ENCODE assay signal across 8 cellular contexts in genomic region chr2:205885492-205886099, GRCh38.
DNase-seq lines count a peak whose midpoint lies in the region; ATAC-seq, FAIRE-seq and TF ChIP-seq lines count a peak whose summit lies in the region.

No MANE protein-coding gene starts in this region.

- H3K27ac ChIP-seq in body of pancreas (no peak overlapping the region), iPS DF 6.9 (ENCODE audit: low read length) (no peak overlapping the region), small intestine (ENCODE audit: low read depth in 1 of 2, low read length in 1 of 2) (no peak overlapping the region)

- DNase-seq in ACHN (peak; percentile 80), T-helper 9 cell (peak; percentile 47), body of pancreas (peak; percentile 87 to 92 (median 89)), iPS DF 6.9 (ENCODE audit: low read depth, low spot score) (peak; percentile 85), small intestine (peak; percentile 76)
- peak; percentile 52 for DNase-seq in Jurkat, Clone E6-1 (ENCODE audit: low read depth, low spot score)

- H3K27me3 ChIP-seq in body of pancreas (no peaks in the 10 kb centered on the region), iPS DF 6.9 (ENCODE audit: control insufficient read depth, insufficient read depth, low read length) (no peaks in the 10 kb centered on the region), small intestine (ENCODE audit: control insufficient read depth in 2 of 2, insufficient read depth in 2 of 2, low read length in 2 of 2) (no peaks in the 10 kb centered on the region)

- intact Hi-C loops in body of pancreas (cut with DNase I) = loop anchor here (5.0 kb wide), 1 partner anchor 113 kb away; no protein-coding TSS in a partner anchor

- H3K4me1 ChIP-seq in body of pancreas = no peaks in the 10 kb centered on the region
- H3K4me1 ChIP-seq in iPS DF 6.9 (ENCODE audit: control insufficient read depth, insufficient read depth, low read length) = no peaks in the 10 kb centered on the region
- H3K4me1 ChIP-seq in small intestine (ENCODE audit: control insufficient read depth in 2 of 2, insufficient read depth in 1 of 2, low read depth in 1 of 2, low read length in 1 of 2) = no peaks in the 10 kb centered on the region

- no peak for FAIRE-seq in small intestine (lab: Jason Lieb, UNC)

- in situ Hi-C loops in ACHN (cut with HindIII; ENCODE audit: low pct_ligation_motif_present, low pct_unique_long_range_greater_than_20kb, low sequenced_read_pairs) = no loop called here

- TF ChIP-seq POLR2A in body of pancreas (IDR thresholded peaks at IDR 0.05) = no peak

- peak; percentile 90 to 97 (median 95) for TF ChIP-seq CTCF in body of pancreas (IDR thresholded peaks at IDR 0.05)

- 26 to 30% methylated on average over 23 of the region's 23 CpGs for WGBS in body of pancreas, 2 donors
- WGBS in iPS DF 6.9 (ENCODE audit: insufficient coverage, insufficient read length) = no CpG with 5 or more reads among the region's 23 CpGs
- 30 to 35% (median 31%) methylated on average over 23 of the region's 23 CpGs for WGBS in small intestine, 3 donors

- ATAC-seq in GM18867 (IDR thresholded peaks at IDR 0.05; ENCODE audit: unreplicated experiment) (peak; percentile 68), body of pancreas (peak; percentile 92), GM18907 (IDR thresholded peaks at IDR 0.05; ENCODE audit: unreplicated experiment) (no peak)

- H3K9me3 ChIP-seq in body of pancreas = no peaks in the 10 kb centered on the region
- no peaks in the 10 kb centered on the region for H3K9me3 ChIP-seq in iPS DF 6.9 (ENCODE audit: control insufficient read depth, insufficient read depth, low read length)
- no peaks in the 10 kb centered on the region for H3K9me3 ChIP-seq in small intestine (ENCODE audit: control insufficient read depth, low read depth)

- H3K36me3 ChIP-seq in body of pancreas (replicated peaks in 1 of 2; ENCODE audit: insufficient read depth in 1 of 2, low read depth in 2 of 2) (no peaks in the 10 kb centered on the region), iPS DF 6.9 (ENCODE audit: control insufficient read depth, insufficient read depth, low read length) (no peaks in the 10 kb centered on the region), small intestine (ENCODE audit: control insufficient read depth in 2 of 2, insufficient read depth in 2 of 2, low read length in 2 of 2) (no peaks in the 10 kb centered on the region)

- H3K4me3 ChIP-seq in Jurkat, Clone E6-1 (ENCODE audit: low read length) = no peak overlapping the region
- H3K4me3 ChIP-seq in body of pancreas (no peak overlapping the region), iPS DF 6.9 (ENCODE audit: low read length) (no peak overlapping the region), small intestine (ENCODE audit: low read depth in 1 of 2, low read length in 2 of 2) (no peak overlapping the region)
